Comparison of ENCODE assay signal across 1 cellular context in the genomic region with DNA sequence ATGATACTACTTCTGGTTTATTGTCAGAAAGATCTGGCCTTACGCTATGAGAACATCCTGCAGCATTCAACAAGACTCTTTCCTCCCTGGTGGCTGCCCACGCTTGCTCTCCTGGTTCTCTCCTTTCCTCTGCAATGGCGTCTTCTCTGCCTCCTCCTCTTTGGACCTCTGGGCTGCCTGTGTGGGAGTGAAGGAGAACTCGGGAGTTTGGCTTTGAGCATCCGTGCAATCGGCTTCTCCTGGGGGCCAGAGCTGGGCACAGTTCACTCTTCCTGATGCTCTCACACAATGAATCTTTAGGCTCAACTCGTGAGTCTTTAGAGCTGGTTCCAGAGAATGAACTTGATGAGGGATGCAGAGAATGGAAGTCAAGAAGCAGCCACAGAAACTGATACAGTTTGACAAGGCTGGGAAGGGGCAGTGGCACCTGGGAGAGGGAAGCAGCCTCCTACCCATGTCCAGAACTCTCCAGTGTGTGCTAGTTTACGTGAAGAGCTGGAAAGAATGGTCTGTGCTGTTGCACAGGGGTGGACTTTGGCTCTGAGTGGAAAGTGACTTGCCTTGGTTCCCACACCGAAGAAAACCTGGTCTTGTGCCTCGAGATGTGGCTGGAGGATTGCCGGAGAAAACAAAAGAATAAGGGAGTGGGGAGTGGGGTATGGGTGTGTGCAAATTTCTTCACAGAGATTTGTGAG.
TF ChIP-seq lines count a peak whose summit lies in the region.

No MANE protein-coding gene starts in this region.

TF ChIP-seq in GM12891, 5 proteins besides CTCF, POLR2A, EP300 and RAD21:
- TF ChIP-seq POLR2AphosphoS5 (IDR thresholded peaks at IDR 0.05; ENCODE audit: low read depth, low read length), result no peak
- TF ChIP-seq TAF1 (IDR thresholded peaks at IDR 0.05; ENCODE audit: low read depth, low read length), result no peak
- no peak for TF ChIP-seq SPI1 (IDR thresholded peaks at IDR 0.05; ENCODE audit: low read depth, low read length)
- TF ChIP-seq POU2F2 (IDR thresholded peaks at IDR 0.05; ENCODE audit: low read depth, low read length), result no peak
- no peak for TF ChIP-seq PAX5 (IDR thresholded peaks at IDR 0.05; ENCODE audit: insufficient read depth, low read length, severe bottlenecking)
TF ChIP-seq in GM12891: peak in this region for 0.
